Comparison of ENCODE assay signal across 8 cellular contexts in the genomic region with DNA sequence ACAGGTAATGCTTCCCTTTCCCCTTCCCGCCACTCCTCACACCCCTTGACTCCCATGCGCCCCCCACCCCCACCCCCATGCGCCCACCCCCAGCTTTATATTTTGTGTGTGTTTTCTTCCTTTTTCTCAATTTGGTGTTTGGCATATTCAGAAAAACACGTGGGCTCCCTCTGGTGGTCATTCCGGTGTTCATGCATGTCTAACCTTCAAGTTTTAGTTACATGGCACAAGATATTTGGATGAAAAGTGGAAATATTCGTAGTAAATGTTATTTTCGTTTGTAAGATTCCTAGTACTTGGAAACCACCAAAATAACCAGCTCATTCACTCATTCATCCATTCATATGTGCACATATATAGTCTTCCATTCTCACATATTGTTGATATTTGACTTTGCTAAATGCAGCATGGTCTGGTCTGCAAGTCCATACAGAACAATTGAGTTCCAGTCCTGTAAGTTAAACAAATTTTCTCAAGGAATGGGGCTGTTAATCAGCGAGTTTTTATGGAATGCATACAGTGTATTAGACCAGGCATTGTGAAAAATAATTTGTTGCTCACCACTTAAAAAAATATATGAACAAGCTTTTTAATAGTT.
DNase-seq lines count a peak whose midpoint lies in the region; ATAC-seq and TF ChIP-seq lines count a peak whose summit lies in the region.

No MANE protein-coding gene starts in this region.

- H3K23ac ChIP-seq in trophoblast cell (ENCODE audit: low read length): no peak overlapping the region

- no peak overlapping the region for H2AFZ ChIP-seq in trophoblast cell (ENCODE audit: insufficient read depth, low read length, poor library complexity)

- WGBS in trophoblast cell (ENCODE audit: extremely low coverage, insufficient coverage, insufficient read length): no CpG with 5 or more reads among the region's 8 CpGs

- H3K4me1 ChIP-seq in HEK293 (ENCODE audit: control insufficient read depth, insufficient read depth, low read length): peaks cover 27% of the 10 kb centered on the region
- H3K4me1 ChIP-seq in trophoblast cell (ENCODE audit: control insufficient read depth in 1 of 2, insufficient read depth in 2 of 2, low read length in 2 of 2): peaks cover 0 to 5% of the 10 kb centered on the region in 2 experiments

- H4K12ac ChIP-seq in trophoblast cell (ENCODE audit: low read depth, low read length): no peak overlapping the region

- no peak overlapping the region for H3K18ac ChIP-seq in trophoblast cell (ENCODE audit: low read length)

- no peak overlapping the region for H2BK12ac ChIP-seq in trophoblast cell (ENCODE audit: low read length)

- H3K4me2 ChIP-seq in trophoblast cell (ENCODE audit: low read length): no peak overlapping the region

- H3K79me1 ChIP-seq in trophoblast cell (ENCODE audit: low read length): no peaks in the 10 kb centered on the region

- H4K91ac ChIP-seq in trophoblast cell (ENCODE audit: low read depth, low read length): no peak overlapping the region

- POLR2A ChIA-PET in HEK293 (lab: Yijun Ruan, JAX): interaction anchor here (1.1 to 1.6 kb wide), 2 partner anchors 103 to 119 kb away, joined by 5 to 6 read pairs; no protein-coding TSS in a partner anchor

- no peak overlapping the region for H2AK5ac ChIP-seq in trophoblast cell (ENCODE audit: low read length)

- no peak overlapping the region for H3K27ac ChIP-seq in HEK293 (ENCODE audit: extremely low read depth, low read depth, low read length)
- H3K27ac ChIP-seq in trophoblast cell (ENCODE audit: low read depth, low read length): no peak overlapping the region

- H2BK5ac ChIP-seq in trophoblast cell (ENCODE audit: low read depth, low read length, poor library complexity): no peak overlapping the region

- CTCF ChIA-PET in HEK293 (lab: Yijun Ruan, JAX): interaction anchor here (0.5 to 8.6 kb wide), 63 partner anchors 8 to 1406 kb away, joined by 3 to 154 read pairs (median 5); a partner anchor contains a TSS

- no peaks in the 10 kb centered on the region for H3K36me3 ChIP-seq in HEK293 (ENCODE audit: control insufficient read depth in 2 of 2, insufficient read depth in 1 of 2, low read length in 2 of 2)
- H3K36me3 ChIP-seq in trophoblast cell (ENCODE audit: control insufficient read depth in 1 of 2, insufficient read depth in 2 of 2, low read length in 2 of 2): no peaks in the 10 kb centered on the region

- no peak overlapping the region for H2BK120ac ChIP-seq in trophoblast cell (ENCODE audit: insufficient read depth, low read length, poor library complexity)

- DNase-seq in C1 segment of cervical spinal cord (lab: John Stamatoyannopoulos, UW): peak in 12 of 14 donors; percentile 2 to 71 (median 24)
- peak; percentile 79 for DNase-seq in OCI-M1 (lab: John Stamatoyannopoulos, UW)
- peak; percentile 53 for DNase-seq in activated T-cell treated with anti-CD3 and anti-CD28 coated beads, Interleukin-2, amount 50 U/mL, for 1 hour
- DNase-seq in fibroblast of the conjunctiva (ENCODE audit: low read depth): peak; percentile 56
- DNase-seq in trophoblast cell: peak; percentile 30 to 86
- peak; percentile 81 for DNase-seq in ureter (ENCODE audit: low spot score)

- no peaks in the 10 kb centered on the region for H3K79me2 ChIP-seq in trophoblast cell (ENCODE audit: control insufficient read depth, insufficient read depth, low read length, poor library complexity)

- H3K9ac ChIP-seq in trophoblast cell (ENCODE audit: low read length): no peak overlapping the region

- no peak for ATAC-seq in HG03521 (IDR thresholded peaks at IDR 0.05; ENCODE audit: unreplicated experiment)

- no peak overlapping the region for H3K14ac ChIP-seq in trophoblast cell (ENCODE audit: low read length)

- H3K4ac ChIP-seq in trophoblast cell (ENCODE audit: low read depth, low read length): no peak overlapping the region

- H3K27me3 ChIP-seq in trophoblast cell (ENCODE audit: insufficient read depth, low read length): no peaks in the 10 kb centered on the region

- no peak; the same call in 1 of the 2 replicates for TF ChIP-seq CTCF in HEK293 (tag by site-specific recombination; IDR thresholded peaks at IDR 0.05)

- H3K4me3 ChIP-seq in HEK293 (ENCODE audit: low read depth, low read length) (no peak overlapping the region), trophoblast cell (ENCODE audit: low read depth, low read length) (no peak overlapping the region)

- H4K8ac ChIP-seq in trophoblast cell (ENCODE audit: low read depth, low read length): no peak overlapping the region

- H3K9me3 ChIP-seq in HEK293 (ENCODE audit: control insufficient read depth, insufficient read depth, low read depth, low read length): no peaks in the 10 kb centered on the region
- H3K9me3 ChIP-seq in trophoblast cell (ENCODE audit: insufficient read depth, low read depth, low read length): no peaks in the 10 kb centered on the region

TF ChIP-seq in HEK293, 187 proteins besides CTCF, POLR2A, EP300 and RAD21:
- peak; percentile 38 for TF ChIP-seq ZNF654 (tag by site-specific recombination; IDR thresholded peaks at IDR 0.05; ENCODE audit: low read depth)
- TF ChIP-seq, protein P1, sequence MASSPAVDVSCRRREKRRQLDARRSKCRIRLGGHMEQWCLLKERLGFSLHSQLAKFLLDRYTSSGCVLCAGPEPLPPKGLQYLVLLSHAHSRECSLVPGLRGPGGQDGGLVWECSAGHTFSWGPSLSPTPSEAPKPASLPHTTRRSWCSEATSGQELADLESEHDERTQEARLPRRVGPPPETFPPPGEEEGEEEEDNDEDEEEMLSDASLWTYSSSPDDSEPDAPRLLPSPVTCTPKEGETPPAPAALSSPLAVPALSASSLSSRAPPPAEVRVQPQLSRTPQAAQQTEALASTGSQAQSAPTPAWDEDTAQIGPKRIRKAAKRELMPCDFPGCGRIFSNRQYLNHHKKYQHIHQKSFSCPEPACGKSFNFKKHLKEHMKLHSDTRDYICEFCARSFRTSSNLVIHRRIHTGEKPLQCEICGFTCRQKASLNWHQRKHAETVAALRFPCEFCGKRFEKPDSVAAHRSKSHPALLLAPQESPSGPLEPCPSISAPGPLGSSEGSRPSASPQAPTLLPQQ (tag by site-specific recombination; IDR thresholded peaks at IDR 0.05): no peak

Comparison
In these comparisons a context has a peak if more than half of its experiments do, and no peak if none do; other contexts are left out.
1. DNase-seq: peak in every context shown above with its lines; median percentile 81 in ureter; 79 in OCI-M1; 58 in trophoblast cell; 56 in fibroblast of the conjunctiva; 53 in activated T-cell treated with anti-CD3 and anti-CD28 coated beads, Interleukin-2, amount 50 U/mL, for 1 hour; 24 in C1 segment of cervical spinal cord.